Comparison of ENCODE assay signal across 26 cellular contexts in the genomic region with DNA sequence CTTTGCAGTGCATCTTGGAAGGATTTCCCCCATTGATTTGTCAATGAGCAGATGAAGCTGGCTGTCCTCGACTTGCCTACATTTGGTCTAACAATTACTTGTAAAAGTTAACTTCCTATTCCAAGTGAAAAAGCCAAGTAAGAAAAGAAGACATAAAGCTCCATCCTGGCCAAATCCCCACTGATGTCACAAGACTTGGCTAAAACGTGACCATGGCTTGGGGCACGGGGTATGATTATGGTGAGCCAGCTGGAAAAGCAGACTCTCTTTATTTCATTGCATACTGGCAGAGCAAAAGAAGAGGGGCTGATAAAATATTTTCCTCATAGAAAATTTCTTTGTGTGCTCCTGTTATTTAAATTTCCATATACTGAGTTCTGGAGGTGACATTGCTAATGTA. TPM values are rescaled to one million over a fixed set of nuclear protein-coding genes. Genes with fewer than 3 reads are reported as not detected.
"Had no signal": no experiment of that assay in that cellular context is flagged by ENCODE, and none has a peak within 500 bp of the region (broad histone marks: within the 10 kb centered on the region; RNA-seq: fewer than 3 reads in every experiment).

No MANE protein-coding gene starts in this region.

- H3K27ac ChIP-seq: brain microvascular endothelial cell, dorsolateral prefrontal cortex, foreskin keratinocyte, hepatocyte, ovary, psoas muscle, right lobe of liver, testis, VCaP had no signal

- H3K9me3 ChIP-seq: esophagus squamous epithelium, ovary, psoas muscle, right lobe of liver, stomach, testis had no signal

- H3K4me3 ChIP-seq: dorsolateral prefrontal cortex, esophagus squamous epithelium, hepatocyte, ovary, psoas muscle, right lobe of liver, stomach, testis had no signal

- H3K27me3 ChIP-seq: brain microvascular endothelial cell, dorsolateral prefrontal cortex, foreskin keratinocyte, hepatocyte, ovary, right lobe of liver, stomach, testis had no signal

- H3K36me3 ChIP-seq: brain microvascular endothelial cell, esophagus squamous epithelium, ovary, right lobe of liver, stomach had no signal

- H3K4me1 ChIP-seq: esophagus squamous epithelium, foreskin keratinocyte, psoas muscle, right lobe of liver, testis had no signal

- DNase-seq: activated CD4-positive, alpha-beta T cell treated with anti-CD3 and anti-CD28 coated beads, Interleukin-2, amount 10 ng/mL, durations not matched to agents 24 days and 14 days; activated CD8-positive, alpha-beta T cell treated with anti-CD3 and anti-CD28 coated beads, Interleukin-2, amount 10 ng/mL, durations not matched to agents 7 days and 5 days; activated gamma-delta T cell; activated naive CD4-positive, alpha-beta T cell treated with anti-CD3 and anti-CD28 coated beads, Interleukin-2, amount 50 U/mL, for 16 hours; aorta; brain microvascular endothelial cell; central memory CD4-positive, alpha-beta T cell; dorsolateral prefrontal cortex; endodermal cell; esophagus squamous epithelium; foreskin keratinocyte; glutamatergic neuron; immature natural killer cell; ovary; psoas muscle; right lobe of liver; stomach; testis had no signal

- ATAC-seq: activated CD4-positive, CD25-positive, alpha-beta regulatory T cell treated with anti-CD3 and anti-CD28 coated beads, Interleukin-2, amount 50 U/mL, for 24 hours; activated CD8-positive, alpha-beta T cell treated with anti-CD3 and anti-CD28 coated beads, Interleukin-2, amount 10 ng/mL, durations not matched to agents 7 days and 5 days; foreskin keratinocyte; natural killer cell treated with Interleukin-12 subunit alpha and Interleukin-12 subunit beta and Interleukin-15 and Interleukin-18, amount 100 ng/mL, for 72 hours; SK-N-SH treated with all-trans-retinoic acid at 6 μM for 48 hours; stimulated activated memory B cell treated with anti-CD40 and anti-IgM and Interleukin-4, amounts not matched to agents 10 μg/mL and 1 μg/mL and 100 μg/mL, for 72 hours had no signal

RNA-seq across cellular contexts. Expression of a gene that starts 25.5 kb away (rescaled TPM):
- total RNA-seq: activated CD4-positive, alpha-beta T cell treated with anti-CD3 and anti-CD28 coated beads, Interleukin-2, amount 10 ng/mL, durations not matched to agents 24 days and 14 days; activated CD8-positive, alpha-beta T cell treated with anti-CD3 and anti-CD28 coated beads, Interleukin-2, amount 10 ng/mL, durations not matched to agents 7 days and 5 days; activated T-helper 1 cell treated with anti-CD3 and anti-CD28 coated beads, Interleukin-12 subunit alpha, Interleukin-12 subunit beta, Interleukin-2, Interleukin-4 antibody, amounts not matched to agents 30 ng/mL and 10 ng/mL and 1 ng/mL, durations not matched to agents 14 hours and 24 hours and 36 hours; natural killer cell treated with Interleukin-12 subunit alpha and Interleukin-12 subunit beta and Interleukin-15 and Interleukin-18, amount 100 ng/mL, for 72 hours; T-helper 2 cell treated with Interferon-gamma antibody and Interleukin-4, amounts not matched to agents 100 ng/mL and 5 ng/mL, for 36 hours had no signal
